Comparison of ENCODE assay signal across 8 cellular contexts in the genomic region with DNA sequence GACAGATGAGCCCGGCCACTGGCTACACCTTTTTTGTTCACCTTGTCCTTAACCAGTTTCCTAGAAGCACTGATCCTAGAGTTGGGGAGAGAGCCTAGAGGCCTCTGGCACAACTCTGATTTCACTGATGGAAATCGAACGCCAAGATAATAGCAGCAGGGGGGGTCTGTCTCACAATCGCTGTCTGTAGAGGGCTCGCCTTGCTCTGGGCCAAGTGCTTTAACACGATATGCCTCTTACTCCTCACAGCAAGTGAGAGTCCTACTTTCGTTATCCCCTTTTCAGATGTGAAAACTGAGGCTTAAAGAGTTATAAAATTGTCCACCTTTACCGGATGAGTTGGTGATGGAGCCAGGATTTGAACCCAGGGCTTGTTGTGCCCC. TPM values are rescaled to one million over a fixed set of nuclear protein-coding genes. Genes with fewer than 3 reads are reported as not detected.
A peak's percentile ranks its signal among the peaks of the same experiment; 100 is the strongest.
DNase-seq lines count a peak whose midpoint lies in the region; ATAC-seq and TF ChIP-seq lines count a peak whose summit lies in the region.

No MANE protein-coding gene starts in this region.

- H3K27me3 ChIP-seq in HL-60 (ENCODE audit: insufficient read depth, poor library complexity, severe bottlenecking) (no peaks in the 10 kb centered on the region), iPS-18a (ENCODE audit: control insufficient read depth, insufficient read depth, low read length) (peaks cover 14% of the 10 kb centered on the region)

- CTCF ChIA-PET in activated CD8-positive, alpha-beta T cell treated with anti-CD3 and anti-CD28 coated beads for 36 hours (lab: Charles Lee), result no interaction called here

- DNase-seq in HL-60 (ENCODE audit: low read depth in 1 of 2, low spot score in 1 of 2), result no peak
- no peak for DNase-seq in activated CD8-positive, alpha-beta T cell treated with anti-CD3 and anti-CD28 coated beads for 36 hours
- DNase-seq in stimulated activated effector memory CD8-positive, alpha-beta T cell treated with anti-CD3 and anti-CD28 coated beads, Interleukin-12 subunit alpha, Interleukin-12 subunit beta, amount 100 ng/mL, for 72 hours (ENCODE audit: low spot score in 2 of 2), result no peak
- no peak for DNase-seq in omental fat pad (ENCODE audit: low spot score)
- no peak for DNase-seq in DMS114 treated with DMSO at 0.1 percent for 48 hours (lab: John Stamatoyannopoulos, UW; ENCODE audit: unreplicated experiment)
- no peak for DNase-seq in GM19240 (ENCODE audit: insufficient read length, low spot score)

- POLR2A ChIA-PET in activated CD8-positive, alpha-beta T cell treated with anti-CD3 and anti-CD28 coated beads for 36 hours (lab: Charles Lee), result no interaction called here

- H3K9ac ChIP-seq in iPS-18a (ENCODE audit: low read length), result no peak overlapping the region

- no peaks in the 10 kb centered on the region for H3K36me3 ChIP-seq in iPS-18a (ENCODE audit: control insufficient read depth, low read depth, low read length)

- intact Hi-C loops in activated CD8-positive, alpha-beta T cell treated with anti-CD3 and anti-CD28 coated beads for 36 hours (cut with micrococcal nuclease), result no loop called here

- H3K27me3 Mint-ChIP-seq in activated CD8-positive, alpha-beta T cell treated with anti-CD3 and anti-CD28 coated beads for 36 hours, result no peaks in the 10 kb centered on the region

- H3K9me3 ChIP-seq in iPS-18a (ENCODE audit: control insufficient read depth, low read depth, low read length), result no peaks in the 10 kb centered on the region

- H3K4me3 ChIP-seq in HL-60 (replicated peaks; ENCODE audit: insufficient read depth, low read length) (peak overlapping the region; percentile 75), iPS-18a (ENCODE audit: low read length) (peak overlapping the region; percentile 73)

- H3K27ac ChIP-seq in HL-60 (replicated peaks) (peak overlapping the region; percentile 97), iPS-18a (ENCODE audit: low read length) (no peak overlapping the region)

- H3K36me3 Mint-ChIP-seq in activated CD8-positive, alpha-beta T cell treated with anti-CD3 and anti-CD28 coated beads for 36 hours (ENCODE audit: low read depth), result peaks cover 8% of the 10 kb centered on the region
- H3K36me3 Mint-ChIP-seq in stimulated activated effector memory CD8-positive, alpha-beta T cell treated with anti-CD3 and anti-CD28 coated beads, Interleukin-12 subunit alpha, Interleukin-12 subunit beta, amount 100 ng/mL, for 72 hours, result peaks cover 8% of the 10 kb centered on the region

- H3K27ac Mint-ChIP-seq in activated CD8-positive, alpha-beta T cell treated with anti-CD3 and anti-CD28 coated beads for 36 hours, result no peak overlapping the region
- no peak overlapping the region for H3K27ac Mint-ChIP-seq in stimulated activated effector memory CD8-positive, alpha-beta T cell treated with anti-CD3 and anti-CD28 coated beads, Interleukin-12 subunit alpha, Interleukin-12 subunit beta, amount 100 ng/mL, for 72 hours

- ATAC-seq in activated CD8-positive, alpha-beta T cell treated with anti-CD3 and anti-CD28 coated beads for 36 hours, result no peak
- ATAC-seq in stimulated activated effector memory CD8-positive, alpha-beta T cell treated with anti-CD3 and anti-CD28 coated beads, Interleukin-12 subunit alpha, Interleukin-12 subunit beta, amount 100 ng/mL, for 72 hours, result no peak
- ATAC-seq in HG02970 (IDR thresholded peaks at IDR 0.05; ENCODE audit: low FRiP score, unreplicated experiment), result no peak
- no peak for ATAC-seq in omental fat pad (ENCODE audit: low FRiP score)

- peaks cover 13% of the 10 kb centered on the region for H3K4me1 Mint-ChIP-seq in activated CD8-positive, alpha-beta T cell treated with anti-CD3 and anti-CD28 coated beads for 36 hours (ENCODE audit: low read depth)
- H3K4me1 Mint-ChIP-seq in stimulated activated effector memory CD8-positive, alpha-beta T cell treated with anti-CD3 and anti-CD28 coated beads, Interleukin-12 subunit alpha, Interleukin-12 subunit beta, amount 100 ng/mL, for 72 hours, result peaks cover 41% of the 10 kb centered on the region

- TF ChIP-seq CTCF in HL-60 (IDR thresholded peaks at IDR 0.05; ENCODE audit: insufficient read depth, low read length), result no peak
- TF ChIP-seq CTCF in activated CD8-positive, alpha-beta T cell treated with anti-CD3 and anti-CD28 coated beads for 36 hours (IDR thresholded peaks at IDR 0.05), result no peak
- no peak for TF ChIP-seq CTCF in omental fat pad (IDR thresholded peaks at IDR 0.05)

- peak overlapping the region; percentile 81 for H3K4me3 Mint-ChIP-seq in activated CD8-positive, alpha-beta T cell treated with anti-CD3 and anti-CD28 coated beads for 36 hours
- H3K4me3 Mint-ChIP-seq in stimulated activated effector memory CD8-positive, alpha-beta T cell treated with anti-CD3 and anti-CD28 coated beads, Interleukin-12 subunit alpha, Interleukin-12 subunit beta, amount 100 ng/mL, for 72 hours, result peak overlapping the region; percentile 77

- no peaks in the 10 kb centered on the region for H3K9me3 Mint-ChIP-seq in activated CD8-positive, alpha-beta T cell treated with anti-CD3 and anti-CD28 coated beads for 36 hours
- H3K9me3 Mint-ChIP-seq in stimulated activated effector memory CD8-positive, alpha-beta T cell treated with anti-CD3 and anti-CD28 coated beads, Interleukin-12 subunit alpha, Interleukin-12 subunit beta, amount 100 ng/mL, for 72 hours, result no peaks in the 10 kb centered on the region

- H3K4me1 ChIP-seq in iPS-18a (ENCODE audit: control insufficient read depth, low read depth, low read length), result peaks cover 42% of the 10 kb centered on the region

RNA-seq across cellular contexts. Expression of a gene that starts 0.5 kb away (rescaled TPM):
- total RNA-seq in activated CD8-positive, alpha-beta T cell treated with anti-CD3 and anti-CD28 coated beads for 36 hours, result 1 to 10 TPM; 1.8 to 1.9 TPM
- 100 to 1,000 TPM in 3 of 4 donors, 10 to 100 TPM in 1; 75.1 to 229 (median 142) TPM for total RNA-seq in omental fat pad

RNA-seq across cellular contexts. Expression of a gene that starts 18.5 kb away (rescaled TPM):
- total RNA-seq in activated CD8-positive, alpha-beta T cell treated with anti-CD3 and anti-CD28 coated beads for 36 hours, result under 1 TPM; 0.16 to 0.27 TPM
- total RNA-seq in omental fat pad, result 100 to 1,000 TPM; 181 to 740 (median 276) TPM

RNA-seq across cellular contexts. Expression of a gene that starts 40.6 kb away (rescaled TPM):
- 10 to 100 TPM; 34.4 to 37.6 TPM for total RNA-seq in activated CD8-positive, alpha-beta T cell treated with anti-CD3 and anti-CD28 coated beads for 36 hours
- 10 to 100 TPM; 25.9 to 51.7 (median 37.7) TPM for total RNA-seq in omental fat pad

RNA-seq across cellular contexts. Expression of a gene that starts 49.0 kb away (rescaled TPM):
- not detected for total RNA-seq in activated CD8-positive, alpha-beta T cell treated with anti-CD3 and anti-CD28 coated beads for 36 hours
- not detected for total RNA-seq in omental fat pad

Comparison
In these comparisons a context has a peak if more than half of its experiments do, and no peak if none do; other contexts are left out.
1. RNA of a gene that starts 0.5 kb away (total RNA-seq): 75.1 to 229 TPM in omental fat pad; 1.8 to 1.9 TPM in activated CD8-positive, alpha-beta T cell treated with anti-CD3 and anti-CD28 coated beads for 36 hours; every median in the first group is over 10 times any median in the second.
2. RNA of a gene that starts 18.5 kb away (total RNA-seq): 181 to 740 TPM in omental fat pad; 0.16 to 0.27 TPM in activated CD8-positive, alpha-beta T cell treated with anti-CD3 and anti-CD28 coated beads for 36 hours; every median in the first group is over 100 times any median in the second.